Comparison of ENCODE assay signal across 1 cellular context in genomic region chr12:101204598-101205304, GRCh38.
TF ChIP-seq lines count a peak whose summit lies in the region.

No MANE protein-coding gene starts in this region.

TF ChIP-seq in GM23338, 12 proteins besides CTCF, POLR2A, EP300 and RAD21 (continued from another document):
- TF ChIP-seq ZNF462 (CRISPR knock-in tag; IDR thresholded peaks at IDR 0.05) (no peak), ZNF331 (CRISPR knock-in tag; IDR thresholded peaks at IDR 0.05; ENCODE audit: low read depth) (no peak), CREB1 (CRISPR knock-in tag; IDR thresholded peaks at IDR 0.05; ENCODE audit: low read depth) (no peak), EZH2 (IDR thresholded peaks at IDR 0.05; ENCODE audit: low read depth, unreplicated experiment) (no peak), EZH2phosphoT487 (IDR thresholded peaks at IDR 0.05; ENCODE audit: unreplicated experiment) (no peak)
